Comparison of ENCODE assay signal across 8 cellular contexts in genomic region chr6:122399348-122400120, GRCh38. TPM values are rescaled to one million over a fixed set of nuclear protein-coding genes. Genes with fewer than 3 reads are reported as not detected.
A peak's percentile ranks its signal among the peaks of the same experiment; 100 is the strongest.
DNase-seq lines count a peak whose midpoint lies in the region; ATAC-seq and TF ChIP-seq lines count a peak whose summit lies in the region.

Gene HSF2 (plus strand): TSS chr6:122399652. CDS start chr6:122399738, 86 bp downstream.

- H3K9me3 Mint-ChIP-seq in activated CD4-positive, alpha-beta T cell treated with anti-CD3 and anti-CD28 coated beads, Interleukin-2, amount 10 ng/mL, durations not matched to agents 24 days and 14 days = no peaks in the 10 kb centered on the region

- ATAC-seq in HG03460 (IDR thresholded peaks at IDR 0.05; ENCODE audit: unreplicated experiment) = peak; percentile 97
- ATAC-seq in left lobe of liver = peak; percentile 98

- peak; percentile 94 for DNase-seq in BJ (ENCODE audit: low read depth)
- DNase-seq in GM19240 (ENCODE audit: insufficient read length, low spot score) = peak; percentile 75
- peak; percentile 93 to 98 for DNase-seq in NCI-H526 (lab: John Stamatoyannopoulos, UW)
- peak; percentile 97 for DNase-seq in activated CD4-positive, alpha-beta T cell treated with anti-CD3 and anti-CD28 coated beads, Interleukin-2, amount 10 ng/mL, durations not matched to agents 24 days and 14 days
- DNase-seq in cortex of kidney (lab: John Stamatoyannopoulos, UW) = peak; percentile 57
- DNase-seq in left lobe of liver (ENCODE audit: low spot score) = peak; percentile 96
- DNase-seq in stimulated activated CD4-positive, alpha-beta T cell treated with anti-CD3 and anti-CD28 coated beads, Interleukin-2, amount 100 ng/mL, for 4 hours (ENCODE audit: low read depth) = peak; percentile 91

- H3K27me3 ChIP-seq in BJ (ENCODE audit: control insufficient read depth, insufficient read depth, low read length) = no peaks in the 10 kb centered on the region

- peak within 1 kb of the TSS; percentile 96 for H3K27ac Mint-ChIP-seq in activated CD4-positive, alpha-beta T cell treated with anti-CD3 and anti-CD28 coated beads, Interleukin-2, amount 10 ng/mL, durations not matched to agents 24 days and 14 days

- peaks cover 11% of the 10 kb centered on the region for H3K36me3 Mint-ChIP-seq in activated CD4-positive, alpha-beta T cell treated with anti-CD3 and anti-CD28 coated beads, Interleukin-2, amount 10 ng/mL, durations not matched to agents 24 days and 14 days (ENCODE audit: low read depth)

- peak within 1 kb of the TSS; percentile 99 for H3K4me3 Mint-ChIP-seq in activated CD4-positive, alpha-beta T cell treated with anti-CD3 and anti-CD28 coated beads, Interleukin-2, amount 10 ng/mL, durations not matched to agents 24 days and 14 days

- POLR2A ChIA-PET in BJ (lab: Charles Lee) = no interaction called here

- CTCF ChIA-PET in BJ (lab: Yijun Ruan, JAX) = interaction anchor here (0.8 to 1.5 kb wide), 5 partner anchors 9 to 131 kb away, joined by 3 to 6 read pairs (median 4); no protein-coding TSS in a partner anchor

- H3K4me3 ChIP-seq in BJ (ENCODE audit: low read depth, low read length) = peak within 1 kb of the TSS; percentile 98

- H3K4me1 Mint-ChIP-seq in activated CD4-positive, alpha-beta T cell treated with anti-CD3 and anti-CD28 coated beads, Interleukin-2, amount 10 ng/mL, durations not matched to agents 24 days and 14 days = peaks cover 31% of the 10 kb centered on the region

- H3K36me3 ChIP-seq in BJ (ENCODE audit: control insufficient read depth, insufficient read depth, low read length) = no peaks in the 10 kb centered on the region

- intact Hi-C loops in activated CD4-positive, alpha-beta T cell treated with anti-CD3 and anti-CD28 coated beads, Interleukin-2, amount 10 ng/mL, durations not matched to agents 24 days and 14 days (cut with micrococcal nuclease) = loop anchor here (1.0 to 10.0 kb wide), 7 partner anchors 9 to 1065 kb away; partner anchors contain the start of genes SERINC1 and TBC1D32

- TF ChIP-seq CTCF in BJ (IDR thresholded peaks at IDR 0.05; ENCODE audit: insufficient read depth, low read depth, low read length) = peak; percentile 43

- H3K27me3 Mint-ChIP-seq in activated CD4-positive, alpha-beta T cell treated with anti-CD3 and anti-CD28 coated beads, Interleukin-2, amount 10 ng/mL, durations not matched to agents 24 days and 14 days = no peaks in the 10 kb centered on the region

RNA-seq across cellular contexts. Expression of gene HSF2, which starts in this region (rescaled TPM):
- polyA plus RNA-seq in BJ (2011; rRNA removed) = 15.3 and 25.2 TPM in 2 replicates
- polyA minus RNA-seq in BJ (2011; rRNA and poly(A)+ RNA removed) = 6.6 and 11.4 TPM in 2 replicates
- 15.3 and 16.1 TPM in 2 replicates for total RNA-seq in activated CD4-positive, alpha-beta T cell treated with anti-CD3 and anti-CD28 coated beads, Interleukin-2, amount 10 ng/mL, durations not matched to agents 24 days and 14 days
- 1.8 TPM for total RNA-seq in left lobe of liver

Comparison
In these comparisons a context has a peak if more than half of its experiments do, and no peak if none do; other contexts are left out.
1. Peak in every context shown above with its lines: DNase-seq, ATAC-seq and H3K4me3 ChIP-seq.